21 cellular contexts compared by ENCODE assay signal in genomic region chr17:70095455-70095854, GRCh38.
DNase-seq lines count a peak whose midpoint lies in the region; TF ChIP-seq lines count a peak whose summit lies in the region.
"Had no signal": no experiment of that assay in that cellular context is flagged by ENCODE, and none has a peak within 500 bp of the region (broad histone marks: within the 10 kb centered on the region; RNA-seq: fewer than 3 reads in every experiment).

No MANE protein-coding gene starts in this region.

- no peaks in the 10 kb centered on the region for H4K20me1 ChIP-seq in Loucy (ENCODE audit: insufficient read depth, low read length, poor library complexity, severe bottlenecking)
- H4K20me1 ChIP-seq: BLaER1 treated with 17β-estradiol and CSF1 and Interleukin-3, amounts not matched to agents 10 nM and 100 nM had no signal

- no peaks in the 10 kb centered on the region for H3F3A ChIP-seq in Loucy (ENCODE audit: low read depth)

- no peak for TF ChIP-seq CTCF in 22Rv1 (IDR thresholded peaks at IDR 0.05)
- no peak for TF ChIP-seq CTCF in Loucy (conservative IDR thresholded peaks at IDR 0.05; ENCODE audit: low read length)
- no peak for TF ChIP-seq CTCF in VCaP (conservative IDR thresholded peaks at IDR 0.05)
- TF ChIP-seq CTCF in parathyroid adenoma (IDR thresholded peaks at IDR 0.05): no peak

- H3K27me3 ChIP-seq in Loucy (ENCODE audit: insufficient read depth, low read length, poor library complexity, severe bottlenecking) (no peaks in the 10 kb centered on the region), parathyroid adenoma (ENCODE audit: control insufficient read depth, insufficient read depth, low read length) (no peaks in the 10 kb centered on the region)
- H3K27me3 ChIP-seq: BLaER1 treated with 17β-estradiol and CSF1 and Interleukin-3, amounts not matched to agents 10 nM and 100 nM had no signal

- H3K79me2 ChIP-seq in Loucy (ENCODE audit: insufficient read depth, low read length) (no peaks in the 10 kb centered on the region), parathyroid adenoma (peaks cover 34% of the 10 kb centered on the region)

- DNase-seq in T1000 (lab: John Stamatoyannopoulos, UW) (no peak), DMS53 treated with DMSO at 0.1 percent for 48 hours (lab: John Stamatoyannopoulos, UW; ENCODE audit: unreplicated experiment) (no peak), NAMALWA (ENCODE audit: low spot score) (no peak), T-helper 2 cell (no peak)
- DNase-seq: 8988T; ACHN; AML-193; BE2C; CD4-positive, alpha-beta T cell; CD8-positive, alpha-beta memory T cell; DMS 273 treated with DMSO at 0.1 percent for 48 hours; DMS79 treated with DMSO at 0.1 percent for 48 hours; GF-D8; GM23248; H9 had no signal

- no peaks in the 10 kb centered on the region for H3K36me3 ChIP-seq in Loucy (ENCODE audit: insufficient read depth, low read length)
- no peaks in the 10 kb centered on the region for H3K36me3 ChIP-seq in parathyroid adenoma (ENCODE audit: control insufficient read depth, insufficient read depth, low read length)
- H3K36me3 ChIP-seq: BE2C; BLaER1 treated with 17β-estradiol and CSF1 and Interleukin-3, amounts not matched to agents 10 nM and 100 nM had no signal

- peak overlapping the region; percentile 26 for H3K4me2 ChIP-seq in Loucy (ENCODE audit: low read depth, low read length, poor library complexity, severe bottlenecking)
- no peak overlapping the region for H3K4me2 ChIP-seq in parathyroid adenoma (ENCODE audit: low read length)
- H3K4me2 ChIP-seq: A549; BLaER1 treated with 17β-estradiol and CSF1 and Interleukin-3, amounts not matched to agents 10 nM and 100 nM had no signal

- no peak overlapping the region; the same call in 1 of the 2 replicates for H2AFZ ChIP-seq in Loucy (ENCODE audit: low read length)
- no peak overlapping the region for H2AFZ ChIP-seq in parathyroid adenoma
- H2AFZ ChIP-seq: GM23248 had no signal

- H3K4me3 ChIP-seq in Loucy (ENCODE audit: low read length, poor library complexity, severe bottlenecking) (peak overlapping the region; percentile 24), parathyroid adenoma (ENCODE audit: low read depth, low read length) (no peak overlapping the region)
- H3K4me3 ChIP-seq: A549; BLaER1 treated with 17β-estradiol and CSF1 and Interleukin-3, amounts not matched to agents 10 nM and 100 nM; GM23248 had no signal

- H3K27ac ChIP-seq in 22Rv1 (peak overlapping the region; percentile 30; the same call in 1 of the 2 replicates), VCaP (peak overlapping the region; percentile 82), parathyroid adenoma (peak overlapping the region; percentile 17)
- H3K27ac ChIP-seq: A549; BLaER1 treated with 17β-estradiol and CSF1 and Interleukin-3, amounts not matched to agents 10 nM and 100 nM; GM23248 had no signal

- H3K9ac ChIP-seq in Loucy (ENCODE audit: low read depth, low read length, poor library complexity, severe bottlenecking) (no peak overlapping the region), parathyroid adenoma (no peak overlapping the region)
- H3K9ac ChIP-seq: BLaER1 treated with 17β-estradiol and CSF1 and Interleukin-3, amounts not matched to agents 10 nM and 100 nM; GM23248 had no signal

- H3K4me1 ChIP-seq in Loucy (ENCODE audit: insufficient read depth, low read length, poor library complexity, severe bottlenecking) (peaks cover 59% of the 10 kb centered on the region), parathyroid adenoma (peaks cover 49% of the 10 kb centered on the region)
- H3K4me1 ChIP-seq: BE2C had no signal

- H3K9me2 ChIP-seq in Loucy (replicated peaks; ENCODE audit: low read depth, low read length): no peaks in the 10 kb centered on the region

- H3K9me3 ChIP-seq in Loucy (ENCODE audit: insufficient read depth, low read depth, low read length) (no peaks in the 10 kb centered on the region), parathyroid adenoma (ENCODE audit: control insufficient read depth, low read length) (no peaks in the 10 kb centered on the region)
- H3K9me3 ChIP-seq: A549, BE2C had no signal

Comparison
In these comparisons a context has a peak if more than half of its experiments do, and no peak if none do; other contexts are left out.
1. H3K27ac ChIP-seq: peak in every context shown above with its lines; median percentile 82 in VCaP; 30 in 22Rv1; 17 in parathyroid adenoma.